In genomic region chr11:128757235-128757711, GRCh38 we compare ENCODE assay signal across 8 cellular contexts.
A peak's percentile ranks its signal among the peaks of the same experiment; 100 is the strongest.
DNase-seq lines count a peak whose midpoint lies in the region; ATAC-seq and TF ChIP-seq lines count a peak whose summit lies in the region.

No MANE protein-coding gene starts in this region.

- CTCF ChIA-PET in GM10248 (lab: Yijun Ruan, JAX), result interaction anchor here (0.7 to 7.1 kb wide), 44 partner anchors 11 to 600 kb away, joined by 3 to 87 read pairs (median 5); no protein-coding TSS in a partner anchor

- no peak overlapping the region for H3K4me3 ChIP-seq in epithelial cell of esophagus (ENCODE audit: low read length)

- DNase-seq in GM10248 (ENCODE audit: extremely low spot score), result peak; percentile 82
- DNase-seq in activated CD4-positive, alpha-beta T cell treated with anti-CD3 and anti-CD28 coated beads, Interleukin-2, amount 50 U/mL, for 1 hour, result peak; percentile 63
- DNase-seq in epithelial cell of esophagus (ENCODE audit: low read depth), result peak; percentile 69
- DNase-seq in stimulated activated CD4-positive, alpha-beta T cell treated with anti-CD3 and anti-CD28 coated beads, Interleukin-15, amount 100 ng/mL, for 48 hours (ENCODE audit: low read depth in 2 of 2), result peak; percentile 58 to 68
- DNase-seq in NCI-H2081 (lab: John Stamatoyannopoulos, UW), result no peak
- DNase-seq in COR-L47 (lab: John Stamatoyannopoulos, UW), result no peak

- peak; percentile 79 for ATAC-seq in GM21717 (IDR thresholded peaks at IDR 0.05; ENCODE audit: unreplicated experiment)

- POLR2A ChIA-PET in GM10248 (lab: Yijun Ruan, JAX), result no interaction called here

- peak; percentile 26; the same call in 1 of the 2 replicates for TF ChIP-seq RAD21 in Ishikawa (IDR thresholded peaks at IDR 0.05; ENCODE audit: low read depth)

- TF ChIP-seq EP300 in Ishikawa (IDR thresholded peaks at IDR 0.05; ENCODE audit: borderline replicate concordance), result no peak

- TF ChIP-seq CTCF in GM10248 (IDR thresholded peaks at IDR 0.05; ENCODE audit: control extremely low read depth, extremely low read depth, low read depth, missing control alignments), result peak; percentile 75
- TF ChIP-seq CTCF in epithelial cell of esophagus (IDR thresholded peaks at IDR 0.05; ENCODE audit: insufficient read depth, low read depth, low read length, missing control alignments), result peak; percentile 26

TF ChIP-seq in Ishikawa, 13 proteins besides CTCF, POLR2A, EP300 and RAD21:
- TF ChIP-seq CREB1 (IDR thresholded peaks at IDR 0.05; ENCODE audit: low read depth) (no peak), NFIC (IDR thresholded peaks at IDR 0.05) (no peak), EGR1 (IDR thresholded peaks at IDR 0.05) (no peak), MAX (IDR thresholded peaks at IDR 0.05) (no peak), TAF1 (IDR thresholded peaks at IDR 0.05; ENCODE audit: low read depth) (no peak), ZBTB7A (IDR thresholded peaks at IDR 0.05; ENCODE audit: low read depth) (no peak)
TF ChIP-seq in Ishikawa: peak in this region for 0.

Comparison
In these comparisons a context has a peak if more than half of its experiments do, and no peak if none do; other contexts are left out.
1. DNase-seq: peak in GM10248 (single experiment), activated CD4-positive, alpha-beta T cell treated with anti-CD3 and anti-CD28 coated beads, Interleukin-2, amount 50 U/mL, for 1 hour (single experiment), epithelial cell of esophagus (single experiment) and stimulated activated CD4-positive, alpha-beta T cell treated with anti-CD3 and anti-CD28 coated beads, Interleukin-15, amount 100 ng/mL, for 48 hours (2 of 2); none in NCI-H2081 (0 of 2) and COR-L47 (single experiment).